In genomic region chr14:29905549-29905948, GRCh38 we compare ENCODE assay signal across 17 cellular contexts. TPM values are rescaled to one million over a fixed set of nuclear protein-coding genes. Genes with fewer than 3 reads are reported as not detected.
A peak's percentile ranks its signal among the peaks of the same experiment; 100 is the strongest.
DNase-seq lines count a peak whose midpoint lies in the region; ATAC-seq, FAIRE-seq and TF ChIP-seq lines count a peak whose summit lies in the region.
"Had no signal": no experiment of that assay in that cellular context is flagged by ENCODE, and none has a peak within 500 bp of the region (broad histone marks: within the 10 kb centered on the region; RNA-seq: fewer than 3 reads in every experiment).

No MANE protein-coding gene starts in this region.

- no peak for TF ChIP-seq POLR2A in breast epithelium (IDR thresholded peaks at IDR 0.05)
- no peak for TF ChIP-seq POLR2A in K562 (conservative IDR thresholded peaks at IDR 0.05)
- TF ChIP-seq POLR2A in esophagus muscularis mucosa (IDR thresholded peaks at IDR 0.05; ENCODE audit: low read depth): no peak

- no peak overlapping the region for H3K4me3 ChIP-seq in breast epithelium
- no peak overlapping the region for H3K4me3 ChIP-seq in K562
- H3K4me3 ChIP-seq in mucosa of descending colon: no peak overlapping the region
- H3K4me3 ChIP-seq in esophagus muscularis mucosa: no peak overlapping the region

- peaks cover 17% of the 10 kb centered on the region for H3K4me1 Mint-ChIP-seq in MCF 10A (ENCODE audit: insufficient read depth, unreplicated experiment)

- in situ Hi-C loops in K562 (cut with MboI): no loop called here

- H3K27me3 Mint-ChIP-seq in MCF 10A (ENCODE audit: insufficient read depth, unreplicated experiment): no peaks in the 10 kb centered on the region
- H3K27me3 Mint-ChIP-seq: IgD-negative memory B cell had no signal

- TF ChIP-seq EP300 in K562 (IDR thresholded peaks at IDR 0.05; ENCODE audit: low read length): no peak
- TF ChIP-seq EP300 in esophagus muscularis mucosa (IDR thresholded peaks at IDR 0.05): no peak

- H3K36me3 ChIP-seq in breast epithelium (no peaks in the 10 kb centered on the region), K562 (ENCODE audit: control insufficient read depth, insufficient read depth, low read length) (no peaks in the 10 kb centered on the region), mucosa of descending colon (ENCODE audit: low read depth) (no peaks in the 10 kb centered on the region), esophagus muscularis mucosa (no peaks in the 10 kb centered on the region)

- BruUV-seq in MCF 10A (replicated peaks; lab: Mats Ljungman, UMichigan): no TSS peak
- BruUV-seq in K562 (replicated peaks; lab: Mats Ljungman, UMichigan): no TSS peak

- no peak for ATAC-seq in K562
- ATAC-seq in mucosa of descending colon: peak; percentile 37
- ATAC-seq in HG02610 (IDR thresholded peaks at IDR 0.05; ENCODE audit: unreplicated experiment): no peak

- H2AFZ ChIP-seq in K562 (ENCODE audit: low read depth, low read length): no peak overlapping the region

- H3K27ac Mint-ChIP-seq in MCF 10A (ENCODE audit: low read depth, unreplicated experiment): peak overlapping the region; percentile 95
- H3K27ac Mint-ChIP-seq: IgD-negative memory B cell had no signal

- H3K4me2 ChIP-seq in K562 (ENCODE audit: insufficient read depth, low read length): no peak overlapping the region

- H3K9me3 ChIP-seq in breast epithelium (peaks cover 0 to 5% of the 10 kb centered on the region in 2 donors), K562 (replicated peaks; ENCODE audit: control insufficient read depth, insufficient read depth, low read depth, low read length) (no peaks in the 10 kb centered on the region), mucosa of descending colon (no peaks in the 10 kb centered on the region), esophagus muscularis mucosa (peaks cover 0 to 4% (median 0%) of the 10 kb centered on the region in 4 donors)

- no peak for FAIRE-seq in K562 (lab: Jason Lieb, UNC)

- H3K27ac ChIP-seq in breast epithelium: no peak overlapping the region
- no peak overlapping the region for H3K27ac ChIP-seq in K562 (ENCODE audit: extremely low read depth, low read depth, low read length)
- H3K27ac ChIP-seq in esophagus muscularis mucosa (replicated peaks in 1 of 4): no peak overlapping the region

- WGBS in K562 (ENCODE audit: insufficient coverage, low coverage, missing lambda C conversion rate): 3% methylated on average over 7 of the region's 7 CpGs
- WGBS in esophagus muscularis mucosa: 83% methylated on average over 7 of the region's 7 CpGs

- H3K27me3 ChIP-seq in breast epithelium: no peaks in the 10 kb centered on the region
- H3K27me3 ChIP-seq in K562 (ENCODE audit: control insufficient read depth in 2 of 2, insufficient read depth in 2 of 2, low read length in 2 of 2): no peaks in the 10 kb centered on the region
- no peaks in the 10 kb centered on the region for H3K27me3 ChIP-seq in esophagus muscularis mucosa

- intact Hi-C loops in MCF 10A (cut with micrococcal nuclease) (no loop called here), breast epithelium (cut with DNase I; ENCODE audit: low total_unique reads) (no loop called here), K562 (cut with micrococcal nuclease) (no loop called here), mucosa of descending colon (cut with DNase I, micrococcal nuclease) (no loop called here), esophagus muscularis mucosa (cut with DNase I) (no loop called here)

- H3K9me3 Mint-ChIP-seq in MCF 10A (ENCODE audit: unreplicated experiment): no peaks in the 10 kb centered on the region

- CTCF ChIA-PET in MCF 10A (lab: Yijun Ruan, JAX) (interaction anchor here (0.6 to 1.6 kb wide), 3 partner anchors 10 to 45 kb away, joined by 3 to 4 read pairs (median 3); no protein-coding TSS in a partner anchor), K562 (lab: Yijun Ruan, JAX; ENCODE audit: low intra/inter-chr PET ratio) (interaction anchor here (0.6 kb wide), 1 partner anchor 1786 kb away, joined by 3 read pairs; no protein-coding TSS in a partner anchor)

- no peak for TF ChIP-seq RAD21 in K562 (CRISPR knock-in tag; conservative IDR thresholded peaks at IDR 0.05 in 1 of 2, IDR thresholded peaks at IDR 0.05 in 1 of 2)

- H4K20me1 ChIP-seq in K562 (replicated peaks; ENCODE audit: control insufficient read depth, insufficient read depth, low read length): no peaks in the 10 kb centered on the region

- H3K9me1 ChIP-seq in K562 (ENCODE audit: control insufficient read depth, insufficient read depth, low read length): no peaks in the 10 kb centered on the region

- no peaks in the 10 kb centered on the region for H3K79me2 ChIP-seq in K562 (ENCODE audit: control insufficient read depth, insufficient read depth, low read length)

- no peak for TF ChIP-seq CTCF in MCF 10A (IDR thresholded peaks at IDR 0.05; ENCODE audit: unreplicated experiment)
- no peak for TF ChIP-seq CTCF in breast epithelium (IDR thresholded peaks at IDR 0.05)
- TF ChIP-seq CTCF in K562 (IDR thresholded peaks at IDR 0.05 in 2 of 3, conservative IDR thresholded peaks at IDR 0.05 in 1 of 3; ENCODE audit: insufficient read depth in 2 of 3, low read depth in 1 of 3, low read length in 3 of 3): no peak
- TF ChIP-seq CTCF in mucosa of descending colon (IDR thresholded peaks at IDR 0.05): no peak
- TF ChIP-seq CTCF in GM10266 (IDR thresholded peaks at IDR 0.05; ENCODE audit: control insufficient read depth, insufficient read depth, low read depth, missing control alignments): no peak
- no peak for TF ChIP-seq CTCF in esophagus muscularis mucosa (IDR thresholded peaks at IDR 0.05)

- no peak for DNase-seq in MCF 10A (ENCODE audit: unreplicated experiment)
- no peak for DNase-seq in breast epithelium (ENCODE audit: low spot score in 2 of 2)
- no peak for DNase-seq in K562 (ENCODE audit: extremely low read depth in 1 of 4, low spot score in 3 of 4)
- DNase-seq in mucosa of descending colon: no peak
- no peak for DNase-seq in GM10266 (ENCODE audit: extremely low spot score)
- no peak for DNase-seq in NCI-H226
- DNase-seq in esophagus muscularis mucosa (ENCODE audit: extremely low spot score): no peak
- DNase-seq: 8988T, C1 segment of cervical spinal cord, H7, NCI-H146, NCI-H2081 treated with DMSO at 0.1 percent for 48 hours, NCI-H446, NCI-H774, SHP77 had no signal

- H3K4me1 ChIP-seq in breast epithelium (no peaks in the 10 kb centered on the region), K562 (replicated peaks in 1 of 2; ENCODE audit: control insufficient read depth in 2 of 2, insufficient read depth in 2 of 2, low read length in 2 of 2) (no peaks in the 10 kb centered on the region), mucosa of descending colon (ENCODE audit: low read depth) (peaks cover 7% of the 10 kb centered on the region), esophagus muscularis mucosa (peaks cover 5 to 18% (median 16%) of the 10 kb centered on the region in 4 donors)

- H3K36me3 Mint-ChIP-seq in MCF 10A (ENCODE audit: insufficient read depth, unreplicated experiment): no peaks in the 10 kb centered on the region
- H3K36me3 Mint-ChIP-seq: IgD-negative memory B cell had no signal

- H3K9ac ChIP-seq in K562 (ENCODE audit: insufficient read depth in 1 of 2, low read depth in 2 of 2, low read length in 2 of 2): no peak overlapping the region

- POLR2A ChIA-PET in MCF 10A (lab: Yijun Ruan, JAX) (interaction anchor here (0.6 to 1.6 kb wide), 4 partner anchors 9 to 498 kb away, joined by 3 to 8 read pairs (median 4); no protein-coding TSS in a partner anchor), K562 (lab: Yijun Ruan, JAX) (no interaction called here)

- H3K4me3 Mint-ChIP-seq in MCF 10A (ENCODE audit: unreplicated experiment): no peak overlapping the region
- H3K4me3 Mint-ChIP-seq: IgD-negative memory B cell had no signal

RNA-seq across cellular contexts. Expression of gene PRKD1, which starts 22.1 kb away (rescaled TPM):
- total RNA-seq in MCF 10A (2022) (7.9 and 8.8 TPM in 2 replicates), breast epithelium (10 to 100 TPM; 14.1 to 26.1 (median 22.7) TPM), K562 (2014; rRNA removed) (not detected in 2 replicates), K562 (2014; rRNA removed; fragmentation: Illumina TruSeq; extraction: Trizol) (0.10 and 0.15 TPM in 2 replicates), K562 (2015; rRNA removed; fragmentation: Illumina TruSeq; extraction: Trizol) (0.08 and 0.11 TPM in 2 replicates), K562 (2021) (0.16 TPM in 2 replicates), mucosa of descending colon (10 to 100 TPM in 1 of 3 donors, 1 to 10 TPM in 1, under 1 TPM in 1; 0.93 to 10.2 (median 3.1) TPM), esophagus muscularis mucosa (10 to 100 TPM; 10.4 to 18.7 (median 14.0) TPM)
- total RNA-seq in K562 (2011; cell fraction: chromatin; rRNA removed; ENCODE audit: low replicate concordance): 0.44 and 0.51 TPM in 2 replicates
- total RNA-seq in K562 (2011; cell fraction: nucleolus; rRNA removed): 0.39 TPM in 1 of 2 replicates, not detected in the other
- 0.22 TPM in 1 of 2 replicates, not detected in the other for total RNA-seq in K562 (2011; cell fraction: nucleoplasm; rRNA removed)
- polyA plus RNA-seq in K562 (2011; rRNA removed) (0.08 TPM in 1 of 2 replicates, not detected in the other), K562 (2014; fragmentation: Illumina TruSeq; extraction: Trizol) (0.10 and 0.15 TPM in 2 replicates), K562 (2014; fragmentation: Nextera tagmentation; extraction: Ambion mirVana) (under 1 TPM; 0.04 to 0.25 TPM), K562 (2014; rRNA removed) (0.16 and 0.19 TPM in 2 replicates)
- 0.01 TPM in 2 replicates for polyA plus RNA-seq in K562 (2011; cell fraction: cytosol; rRNA removed)
- 0.09 TPM in 1 of 2 replicates, not detected in the other for polyA plus RNA-seq in K562 (2011; cell fraction: nucleus; rRNA removed)
- polyA plus RNA-seq in K562 (2012): 0.13 and 1.1 TPM in 2 replicates
- 0.18 TPM in 1 of 2 replicates, not detected in the other for polyA minus RNA-seq in K562 (2011; rRNA and poly(A)+ RNA removed)
- not detected in 2 replicates for polyA minus RNA-seq in K562 (2011; cell fraction: cytosol; rRNA and poly(A)+ RNA removed)
- not detected in 2 replicates for polyA minus RNA-seq in K562 (2011; cell fraction: nucleus; rRNA and poly(A)+ RNA removed)
